8 cellular contexts compared by ENCODE assay signal in the genomic region with DNA sequence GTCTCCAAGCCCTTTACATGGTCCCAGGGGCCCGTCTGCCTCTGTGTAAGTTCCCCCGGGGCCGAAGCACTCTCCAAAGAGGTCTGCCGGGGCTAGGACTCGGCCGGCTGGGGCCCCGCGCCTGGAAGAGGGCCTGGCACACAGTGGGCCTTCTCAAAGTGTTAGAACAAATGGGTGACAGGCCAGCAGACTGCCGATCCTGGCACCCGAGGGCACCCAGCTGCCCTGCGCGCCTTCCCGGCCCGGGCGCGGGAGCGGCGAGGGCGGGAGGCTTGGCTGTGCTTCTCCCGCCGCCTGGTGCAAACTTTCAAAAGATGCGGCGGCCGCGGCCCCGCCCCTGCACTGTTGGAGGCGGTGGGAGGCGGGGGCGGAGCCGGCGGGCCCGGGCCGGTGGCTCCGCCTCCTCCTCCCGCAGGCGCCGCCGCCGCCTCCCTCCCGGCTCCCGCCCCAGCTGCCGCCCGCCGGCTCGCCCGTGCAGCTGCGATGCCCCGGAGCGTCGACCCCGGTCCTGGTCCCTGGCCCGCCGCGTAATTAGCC. TPM values are rescaled to one million over a fixed set of nuclear protein-coding genes. Genes with fewer than 3 reads are reported as not detected.
DNase-seq lines count a peak whose midpoint lies in the region; TF ChIP-seq lines count a peak whose summit lies in the region.

A gene with protein sequence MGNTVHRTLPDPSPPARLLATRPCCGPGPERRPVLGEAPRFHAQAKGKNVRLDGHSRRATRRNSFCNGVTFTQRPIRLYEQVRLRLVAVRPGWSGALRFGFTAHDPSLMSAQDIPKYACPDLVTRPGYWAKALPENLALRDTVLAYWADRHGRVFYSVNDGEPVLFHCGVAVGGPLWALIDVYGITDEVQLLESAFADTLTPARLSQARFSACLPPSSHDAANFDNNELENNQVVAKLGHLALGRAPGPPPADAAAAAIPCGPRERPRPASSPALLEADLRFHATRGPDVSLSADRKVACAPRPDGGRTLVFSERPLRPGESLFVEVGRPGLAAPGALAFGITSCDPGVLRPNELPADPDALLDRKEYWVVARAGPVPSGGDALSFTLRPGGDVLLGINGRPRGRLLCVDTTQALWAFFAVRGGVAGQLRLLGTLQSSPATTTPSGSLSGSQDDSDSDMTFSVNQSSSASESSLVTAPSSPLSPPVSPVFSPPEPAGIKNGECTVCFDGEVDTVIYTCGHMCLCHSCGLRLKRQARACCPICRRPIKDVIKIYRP (plus strand): TSS at position 442 of the 537 bp plus-strand sequence. CDS start 144 bp downstream, outside the sequence.

- no peak for TF ChIP-seq CTCF in GM13976 (IDR thresholded peaks at IDR 0.05; ENCODE audit: borderline replicate concordance, control extremely low read depth, extremely low read depth, insufficient read depth, missing control alignments)
- TF ChIP-seq CTCF in osteoblast (IDR thresholded peaks at IDR 0.05; ENCODE audit: extremely low read depth, low read depth, low read length) = no peak
- no peak for TF ChIP-seq CTCF in vagina (IDR thresholded peaks at IDR 0.05)

- peak in 1 of 2 donors; percentile 35 for TF ChIP-seq POLR2A in vagina (IDR thresholded peaks at IDR 0.05)

- in situ Hi-C loops in GM13976 (cut with MboI; ENCODE audit: low sequenced_read_pairs, unreplicated experiment) = no loop called here

- H3K4me1 ChIP-seq in osteoblast (ENCODE audit: insufficient read depth, low read length) (peaks cover 15% of the 10 kb centered on the region), vagina (peaks cover 26% of the 10 kb centered on the region)

- H3K27ac ChIP-seq in adipose tissue (ENCODE audit: low read depth, low read length) (peak within 1 kb of the TSS; percentile 34), osteoblast (ENCODE audit: low read depth, low read length) (no peak within 1 kb of the TSS), vagina (peak within 1 kb of the TSS; percentile 88)

- H3K9me3 ChIP-seq in osteoblast (ENCODE audit: low read depth, low read length) = no peaks in the 10 kb centered on the region
- no peaks in the 10 kb centered on the region for H3K9me3 ChIP-seq in vagina

- intact Hi-C loops in cardiac septum (cut with DNase I) (loop anchor here (2.0 to 5.0 kb wide), 4 partner anchors 34 to 162 kb away; no protein-coding TSS in a partner anchor), vagina (cut with DNase I) (loop anchor here (10.0 kb wide), 1 partner anchor 86 kb away; no protein-coding TSS in a partner anchor)

- H3K36me3 ChIP-seq in osteoblast (ENCODE audit: insufficient read depth, low read length) = no peaks in the 10 kb centered on the region
- H3K36me3 ChIP-seq in vagina = no peaks in the 10 kb centered on the region

- H2AFZ ChIP-seq in osteoblast (ENCODE audit: low read length) = peak within 1 kb of the TSS; percentile 74

- peak; percentile 98 for DNase-seq in 8988T
- peak; percentile 80 for DNase-seq in GM13976 (ENCODE audit: low spot score)
- peak; percentile 54 for DNase-seq in Jurkat, Clone E6-1 (ENCODE audit: low read depth, low spot score)
- DNase-seq in SHP77 (lab: John Stamatoyannopoulos, UW) = peak; percentile 83 to 84
- peak; percentile 84 for DNase-seq in cardiac septum (ENCODE audit: low spot score)
- DNase-seq in osteoblast (ENCODE audit: insufficient read length, low spot score, missing footprints) = peak; percentile 98
- no peak for DNase-seq in vagina (ENCODE audit: extremely low spot score in 2 of 2)

- peak within 1 kb of the TSS; percentile 85 for H3K4me2 ChIP-seq in osteoblast (ENCODE audit: insufficient read depth, low read length)

- WGBS in adipose tissue, 3 donors = 0% methylated on average over 33 to 54 of the region's 54 CpGs

- H3K79me2 ChIP-seq in osteoblast (ENCODE audit: insufficient read depth, low read length) = no peaks in the 10 kb centered on the region

- H3K27me3 ChIP-seq in osteoblast (ENCODE audit: insufficient read depth, low read length) = peaks cover 3% of the 10 kb centered on the region
- H3K27me3 ChIP-seq in vagina = no peaks in the 10 kb centered on the region

- H4K20me1 ChIP-seq in osteoblast (ENCODE audit: insufficient read depth, low read length) = peaks cover 3% of the 10 kb centered on the region

- peak within 1 kb of the TSS; percentile 59 for H3K4me3 ChIP-seq in Jurkat, Clone E6-1 (ENCODE audit: low read length)
- H3K4me3 ChIP-seq in osteoblast (ENCODE audit: insufficient read depth, low read length) = peak within 1 kb of the TSS; percentile 70
- peak within 1 kb of the TSS; percentile 69 to 75 for H3K4me3 ChIP-seq in vagina

RNA-seq across cellular contexts. Expression of the gene that starts here (rescaled TPM):
- 16.0 TPM for polyA plus RNA-seq in Jurkat, Clone E6-1 (2012; ENCODE audit: insufficient read depth, insufficient read length)
- 10 to 100 TPM in 2 of 3 donors, 1 to 10 TPM in 1; 3.7 to 17.5 (median 12.8) TPM for polyA plus RNA-seq in adipose tissue
- 19.7 TPM for total RNA-seq in cardiac septum
- total RNA-seq in osteoblast = 0.29 and 0.36 TPM in 2 replicates
- 30.9 TPM for total RNA-seq in vagina

Comparison
In these comparisons a context has a peak if more than half of its experiments do, and no peak if none do; other contexts are left out.
1. RNA of the gene that starts here (total RNA-seq): 30.9 TPM in vagina (single experiment) and 19.7 TPM in cardiac septum (single experiment); 0.29 to 0.36 TPM in osteoblast; every median in the first group is over 10 times any median in the second.
2. Peak in DNase-seq, H3K4me3 ChIP-seq and H3K4me2 ChIP-seq in osteoblast; RNA of the gene not detected or under 1 TPM.
3. DNase-seq: peak in 8988T (single experiment), GM13976 (single experiment), Jurkat, Clone E6-1 (single experiment), SHP77 (2 of 2) and cardiac septum (single experiment); none in vagina (0 of 2).
4. Peak in every context shown above with its lines, with median percentiles within 50 percentile points of each other: H3K4me3 ChIP-seq.